Comparison of ENCODE assay signal across 38 cellular contexts in genomic region chr10:113544392-113544791, GRCh38. TPM values are rescaled to one million over a fixed set of nuclear protein-coding genes. Genes with fewer than 3 reads are reported as not detected.
"Had no signal": no experiment of that assay in that cellular context is flagged by ENCODE, and none has a peak within 500 bp of the region (broad histone marks: within the 10 kb centered on the region; RNA-seq: fewer than 3 reads in every experiment).

No MANE protein-coding gene starts in this region.

- H3K36me3 ChIP-seq: MG63 had no signal

- H3K27me3 ChIP-seq: MG63 had no signal

- H3K4me3 ChIP-seq: MG63 had no signal

- H3K9me3 ChIP-seq: MG63 had no signal

- DNase-seq: Karpas-422, Kasumi-1, MG63, MM.1S, MV-4-11, NCI-H1048, NCI-H1092, NCI-H1092 treated with DMSO at 0.1 percent for 48 hours, NCI-H1105, NCI-H1105 treated with DMSO at 0.1 percent for 48 hours, NCI-H1417, NCI-H1417 treated with DMSO at 0.1 percent for 48 hours, NCI-H1436, NCI-H1436 treated with DMSO at 0.1 percent for 48 hours, NCI-H146, NCI-H1694, NCI-H1694 treated with DMSO at 0.1 percent for 48 hours, NCI-H187, NCI-H187 treated with DMSO at 0.1 percent for 48 hours, NCI-H1930, NCI-H2029 treated with DMSO at 0.1 percent for 48 hours, NCI-H2081, NCI-H2081 treated with DMSO at 0.1 percent for 48 hours, NCI-H2107, NCI-H2171, NCI-H2171 treated with DMSO at 0.1 percent for 48 hours, NCI-H2227 treated with DMSO at 0.1 percent for 48 hours, NCI-H226, NCI-H345, NCI-H446, NCI-H446 treated with DMSO at 0.1 percent for 48 hours, NCI-H510A, NCI-H510A treated with DMSO at 0.1 percent for 48 hours, NCI-H524 had no signal

RNA-seq across cellular contexts. Expression of gene HABP2, which starts 8.5 kb away (rescaled TPM):
- total RNA-seq: LHCN-M2, M059J, MCF 10A, NCI-H460 had no signal
